ENCODE assay signal across 32 cellular contexts in the genomic region with DNA sequence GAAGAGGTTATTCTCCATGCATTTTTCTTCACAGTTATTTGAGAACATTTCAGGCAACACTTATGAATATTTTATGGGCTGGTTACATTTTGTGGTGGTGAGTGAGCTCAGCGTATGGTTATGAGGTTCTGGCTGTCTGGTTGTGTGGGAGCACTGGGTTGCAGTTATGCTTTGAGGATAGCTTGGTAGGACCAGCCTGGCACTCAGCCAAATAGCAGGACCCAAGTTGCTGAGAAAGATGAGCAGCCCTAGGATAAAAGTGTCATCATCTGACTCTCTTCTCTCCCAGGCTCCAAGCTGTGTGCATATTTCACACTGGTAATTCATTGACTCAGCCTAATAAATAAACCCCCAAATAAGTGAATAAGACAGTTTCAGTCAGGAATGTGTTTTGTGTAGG. TPM values are rescaled to one million over a fixed set of nuclear protein-coding genes. Genes with fewer than 3 reads are reported as not detected.
"Had no signal": no experiment of that assay in that cellular context is flagged by ENCODE, and none has a peak within 500 bp of the region (broad histone marks: within the 10 kb centered on the region; RNA-seq: fewer than 3 reads in every experiment).

No MANE protein-coding gene starts in this region.

- H3K36me3 Mint-ChIP-seq: activated CD4-positive, alpha-beta memory T cell treated with anti-CD3 and anti-CD28 coated beads for 36 hours; activated CD8-positive, alpha-beta memory T cell treated with anti-CD3 and anti-CD28 coated beads, Interleukin-2, amount 10 ng/mL, durations not matched to agents 7 days and 5 days; immature natural killer cell; stimulated activated effector memory CD8-positive, alpha-beta T cell treated with anti-CD3 and anti-CD28 coated beads, Interleukin-12 subunit alpha, Interleukin-12 subunit beta, amount 100 ng/mL, for 72 hours had no signal

- H3K4me3 Mint-ChIP-seq: activated B cell treated with CpG ODN at 0.5 μM for 24 hours; activated CD4-positive, alpha-beta memory T cell treated with anti-CD3 and anti-CD28 coated beads for 36 hours; activated CD8-positive, alpha-beta memory T cell treated with anti-CD3 and anti-CD28 coated beads, Interleukin-2, amount 10 ng/mL, durations not matched to agents 7 days and 5 days; immature natural killer cell; nephron; stimulated activated effector memory CD8-positive, alpha-beta T cell treated with anti-CD3 and anti-CD28 coated beads, Interleukin-12 subunit alpha, Interleukin-12 subunit beta, amount 100 ng/mL, for 72 hours; T-helper 1 cell treated with Interleukin-12 subunit alpha and Interleukin-12 subunit beta and Interleukin-4 antibody, amounts not matched to agents 30 μg/mL and 1 μg/mL, for 36 hours had no signal

- H3K4me1 Mint-ChIP-seq: immature natural killer cell; nephron; stimulated activated effector memory CD8-positive, alpha-beta T cell treated with anti-CD3 and anti-CD28 coated beads, Interleukin-12 subunit alpha, Interleukin-12 subunit beta, amount 100 ng/mL, for 72 hours had no signal

- H3K27ac Mint-ChIP-seq: activated B cell treated with CpG ODN at 0.5 μM for 24 hours; activated CD4-positive, alpha-beta memory T cell treated with anti-CD3 and anti-CD28 coated beads for 36 hours; activated CD8-positive, alpha-beta memory T cell treated with anti-CD3 and anti-CD28 coated beads, Interleukin-2, amount 10 ng/mL, durations not matched to agents 7 days and 5 days; immature natural killer cell; nephron; stimulated activated effector memory CD8-positive, alpha-beta T cell treated with anti-CD3 and anti-CD28 coated beads, Interleukin-12 subunit alpha, Interleukin-12 subunit beta, amount 100 ng/mL, for 72 hours; T-helper 1 cell treated with Interleukin-12 subunit alpha and Interleukin-12 subunit beta and Interleukin-4 antibody, amounts not matched to agents 30 μg/mL and 1 μg/mL, for 36 hours had no signal

- H3K9me3 Mint-ChIP-seq: activated B cell treated with CpG ODN at 0.5 μM for 24 hours; activated CD4-positive, alpha-beta memory T cell treated with anti-CD3 and anti-CD28 coated beads for 36 hours; immature natural killer cell; nephron; stimulated activated effector memory CD8-positive, alpha-beta T cell treated with anti-CD3 and anti-CD28 coated beads, Interleukin-12 subunit alpha, Interleukin-12 subunit beta, amount 100 ng/mL, for 72 hours; T-helper 1 cell treated with Interleukin-12 subunit alpha and Interleukin-12 subunit beta and Interleukin-4 antibody, amounts not matched to agents 30 μg/mL and 1 μg/mL, for 36 hours had no signal

- ATAC-seq: activated CD8-positive, alpha-beta memory T cell treated with anti-CD3 and anti-CD28 coated beads, Interleukin-2, amount 10 ng/mL, durations not matched to agents 7 days and 5 days; right cardiac atrium; stimulated activated effector memory CD8-positive, alpha-beta T cell treated with anti-CD3 and anti-CD28 coated beads, Interleukin-12 subunit alpha, Interleukin-12 subunit beta, amount 100 ng/mL, for 72 hours had no signal

- DNase-seq: activated B cell treated with CpG ODN at 0.5 μM for 24 hours; activated CD4-positive, alpha-beta memory T cell treated with anti-CD3 and anti-CD28 coated beads for 36 hours; activated CD4-positive, alpha-beta T cell treated with anti-CD3 and anti-CD28 coated beads for 4 hours; activated CD8-positive, alpha-beta memory T cell treated with anti-CD3 and anti-CD28 coated beads, Interleukin-2, amount 10 ng/mL, durations not matched to agents 7 days and 5 days; activated gamma-delta T cell; activated naive CD4-positive, alpha-beta T cell treated with anti-CD3 and anti-CD28 coated beads, Interleukin-2, amount 50 U/mL, for 16 hours; activated T-cell treated with anti-CD3 and anti-CD28 coated beads for 4 hours; aorta; brain microvascular endothelial cell; caudate nucleus; dermis blood vessel endothelial cell; effector CD8-positive, alpha-beta T cell; erythroblast; foreskin melanocyte; glutamatergic neuron; immature natural killer cell; left ventricle myocardium inferior; midbrain; stimulated activated CD4-positive, alpha-beta T cell treated with anti-CD3 and anti-CD28 coated beads, Interleukin-2, amount 100 ng/mL, for 24 hours; stomach; T1000 had no signal

RNA-seq across cellular contexts. Expression of gene KDM4F, which starts 9.4 kb away (rescaled TPM):
- total RNA-seq: activated B cell treated with CpG ODN at 0.5 μM for 24 hours; activated CD4-positive, alpha-beta memory T cell treated with anti-CD3 and anti-CD28 coated beads for 36 hours; activated CD8-positive, alpha-beta memory T cell treated with anti-CD3 and anti-CD28 coated beads, Interleukin-2, amount 10 ng/mL, durations not matched to agents 7 days and 5 days; aorta; dermis blood vessel endothelial cell; hepatocyte; left ventricle myocardium inferior; lung microvascular endothelial cell; pulmonary artery endothelial cell; right cardiac atrium; skeletal muscle tissue; stomach; suprapubic skin; tibial nerve; urinary bladder had no signal

RNA-seq across cellular contexts. Expression of gene KDM4E, which starts 33.6 kb away (rescaled TPM):
- total RNA-seq: activated B cell treated with CpG ODN at 0.5 μM for 24 hours; activated CD4-positive, alpha-beta memory T cell treated with anti-CD3 and anti-CD28 coated beads for 36 hours; activated CD8-positive, alpha-beta memory T cell treated with anti-CD3 and anti-CD28 coated beads, Interleukin-2, amount 10 ng/mL, durations not matched to agents 7 days and 5 days; aorta; dermis blood vessel endothelial cell; hepatocyte; left ventricle myocardium inferior; lung microvascular endothelial cell; pulmonary artery endothelial cell; right cardiac atrium; skeletal muscle tissue; stomach; suprapubic skin; tibial nerve; urinary bladder had no signal
